22 cellular contexts compared by ENCODE assay signal in genomic region chr4:138659640-138660325, GRCh38.
DNase-seq lines count a peak whose midpoint lies in the region; ATAC-seq, FAIRE-seq and TF ChIP-seq lines count a peak whose summit lies in the region.
"Had no signal": no experiment of that assay in that cellular context is flagged by ENCODE, and none has a peak within 500 bp of the region (broad histone marks: within the 10 kb centered on the region; RNA-seq: fewer than 3 reads in every experiment).

No MANE protein-coding gene starts in this region.

- H3K4ac ChIP-seq in mesenchymal stem cell (ENCODE audit: low read depth in 1 of 2, low read length in 2 of 2): no peak overlapping the region

- peak overlapping the region; percentile 70 for H2AFZ ChIP-seq in K562 (ENCODE audit: low read depth, low read length)
- no peak overlapping the region for H2AFZ ChIP-seq in mesenchymal stem cell (ENCODE audit: low read depth, low read length)
- H2AFZ ChIP-seq: hepatocyte had no signal

- H4K20me1 ChIP-seq in K562 (replicated peaks; ENCODE audit: control insufficient read depth, insufficient read depth, low read length): no peaks in the 10 kb centered on the region

- ATAC-seq in K562: no peak
- ATAC-seq in heart right ventricle: no peak
- no peak for ATAC-seq in activated T-helper 17 cell treated with anti-CD3 and anti-CD28 coated beads, Interleukin-2, amount 50 U/mL, for 72 hours (replicated peaks)
- ATAC-seq: activated CD8-positive, alpha-beta T cell treated with anti-CD3 and anti-CD28 coated beads, Interleukin-2, amount 10 ng/mL, durations not matched to agents 7 days and 5 days; left lobe of liver; pancreas had no signal

- DNase-seq in ELR (ENCODE audit: low read depth): peak; percentile 65
- DNase-seq in M059J (ENCODE audit: low read depth): peak; percentile 68
- DNase-seq in K562 (ENCODE audit: extremely low read depth in 1 of 4, low spot score in 3 of 4): no peak
- no peak for DNase-seq in mesenchymal stem cell
- DNase-seq in heart right ventricle: no peak
- no peak for DNase-seq in Kasumi-1 (lab: John Stamatoyannopoulos, UW)
- DNase-seq in midbrain (lab: John Stamatoyannopoulos, UW): no peak
- DNase-seq: activated CD8-positive, alpha-beta T cell treated with anti-CD3 and anti-CD28 coated beads, Interleukin-2, amount 10 ng/mL, durations not matched to agents 7 days and 5 days; CD4-positive, alpha-beta memory T cell; DND-41; effector memory CD4-positive, alpha-beta T cell; KBM-7; NCI-H1092 treated with DMSO at 0.1 percent for 48 hours; pancreas; SIG-M5; stimulated activated CD4-positive, alpha-beta T cell treated with anti-CD3 and anti-CD28 coated beads, Interleukin-4, amount 100 ng/mL, for 24 hours; stimulated activated CD8-positive, alpha-beta memory T cell treated with anti-CD3 and anti-CD28 coated beads, Interleukin-4, amount 100 ng/mL, for 48 hours; WERI-Rb-1 had no signal

- H3K36me3 ChIP-seq in K562 (ENCODE audit: control insufficient read depth, insufficient read depth, low read length) (no peaks in the 10 kb centered on the region), mesenchymal stem cell (ENCODE audit: control insufficient read depth in 1 of 2, insufficient read depth in 2 of 2, low read depth in 1 of 2, low read length in 2 of 2) (no peaks in the 10 kb centered on the region), heart right ventricle (no peaks in the 10 kb centered on the region)
- H3K36me3 ChIP-seq: pancreas, WERI-Rb-1 had no signal

- BruUV-seq in K562 (replicated peaks; lab: Mats Ljungman, UMichigan): no TSS peak

- no peak overlapping the region for H2BK12ac ChIP-seq in mesenchymal stem cell (ENCODE audit: low read length in 2 of 2)

- no peak overlapping the region for H3K27ac Mint-ChIP-seq in activated T-helper 17 cell treated with anti-CD3 and anti-CD28 coated beads, Interleukin-2, amount 50 U/mL, for 72 hours
- H3K27ac Mint-ChIP-seq: activated CD8-positive, alpha-beta T cell treated with anti-CD3 and anti-CD28 coated beads, Interleukin-2, amount 10 ng/mL, durations not matched to agents 7 days and 5 days; CD4-positive, alpha-beta memory T cell; T-helper 1 cell treated with Interleukin-12 subunit alpha and Interleukin-12 subunit beta and Interleukin-4 antibody, amounts not matched to agents 30 μg/mL and 1 μg/mL, for 36 hours had no signal

- no peak overlapping the region for H3K4me3 Mint-ChIP-seq in activated T-helper 17 cell treated with anti-CD3 and anti-CD28 coated beads, Interleukin-2, amount 50 U/mL, for 72 hours
- H3K4me3 Mint-ChIP-seq: activated CD8-positive, alpha-beta T cell treated with anti-CD3 and anti-CD28 coated beads, Interleukin-2, amount 10 ng/mL, durations not matched to agents 7 days and 5 days; CD4-positive, alpha-beta memory T cell; T-helper 1 cell treated with Interleukin-12 subunit alpha and Interleukin-12 subunit beta and Interleukin-4 antibody, amounts not matched to agents 30 μg/mL and 1 μg/mL, for 36 hours had no signal

- H4K91ac ChIP-seq in mesenchymal stem cell (ENCODE audit: low read length): no peak overlapping the region

- H3K79me2 ChIP-seq in K562 (ENCODE audit: control insufficient read depth, insufficient read depth, low read length): no peaks in the 10 kb centered on the region
- H3K79me2 ChIP-seq: hepatocyte had no signal

- no peak overlapping the region for H2BK15ac ChIP-seq in mesenchymal stem cell (ENCODE audit: low read depth, poor library complexity, severe bottlenecking)

- no peak overlapping the region for H2BK5ac ChIP-seq in mesenchymal stem cell (ENCODE audit: low read depth, low read length, poor library complexity, severe bottlenecking)

- POLR2A ChIA-PET in K562 (lab: Yijun Ruan, JAX): no interaction called here

- H3K14ac ChIP-seq in mesenchymal stem cell (ENCODE audit: low read length in 2 of 2): no peak overlapping the region

- TF ChIP-seq EP300 in K562 (IDR thresholded peaks at IDR 0.05; ENCODE audit: low read length): no peak

- TF ChIP-seq POLR2A in K562 (conservative IDR thresholded peaks at IDR 0.05): no peak

- H3K4me3 ChIP-seq in K562 (no peak overlapping the region), mesenchymal stem cell (ENCODE audit: insufficient read depth in 1 of 2, low read depth in 1 of 2, low read length in 2 of 2) (no peak overlapping the region), heart right ventricle (no peak overlapping the region)
- H3K4me3 ChIP-seq: hepatocyte, pancreas had no signal

- H3K18ac ChIP-seq in mesenchymal stem cell (ENCODE audit: low read depth in 1 of 2, low read length in 2 of 2): no peak overlapping the region

- H3K9ac ChIP-seq in K562 (ENCODE audit: insufficient read depth in 1 of 2, low read depth in 2 of 2, low read length in 2 of 2): peak overlapping the region in 1 of 2 experiments; percentile 62; a peak in 1 of 4 replicates
- no peak overlapping the region for H3K9ac ChIP-seq in mesenchymal stem cell (ENCODE audit: low read length)

- H3K4me1 ChIP-seq in K562 (replicated peaks in 1 of 2; ENCODE audit: control insufficient read depth in 2 of 2, insufficient read depth in 2 of 2, low read length in 2 of 2) (peaks cover 0 to 10% of the 10 kb centered on the region in 2 experiments; a peak in 2 of 5 replicates), mesenchymal stem cell (ENCODE audit: control insufficient read depth, insufficient read depth, low read depth, low read length) (peaks cover 9% of the 10 kb centered on the region), heart right ventricle (peaks cover 0 to 7% (median 0%) of the 10 kb centered on the region in 9 donors)
- H3K4me1 ChIP-seq: pancreas had no signal

- H4K8ac ChIP-seq in mesenchymal stem cell (ENCODE audit: low read length): no peak overlapping the region

- intact Hi-C loops in K562 (cut with micrococcal nuclease): no loop called here
- intact Hi-C loops in heart right ventricle (cut with DNase I): loop anchor here in 1 of 10 donors (10.0 kb wide), 1 partner anchor 465 kb away; no protein-coding TSS in a partner anchor

- peaks cover 3% of the 10 kb centered on the region for H3K27me3 Mint-ChIP-seq in activated T-helper 17 cell treated with anti-CD3 and anti-CD28 coated beads, Interleukin-2, amount 50 U/mL, for 72 hours

- H3K9me3 ChIP-seq in K562 (replicated peaks; ENCODE audit: control insufficient read depth, insufficient read depth, low read depth, low read length) (no peaks in the 10 kb centered on the region), mesenchymal stem cell (ENCODE audit: control insufficient read depth, low read length) (no peaks in the 10 kb centered on the region), heart right ventricle (no peaks in the 10 kb centered on the region)
- H3K9me3 ChIP-seq: pancreas had no signal

- H2AK5ac ChIP-seq in mesenchymal stem cell (ENCODE audit: low read length, severe bottlenecking): peak overlapping the region; percentile 69

- no peak overlapping the region for H3K4me2 ChIP-seq in K562 (ENCODE audit: insufficient read depth, low read length)
- H3K4me2 ChIP-seq in mesenchymal stem cell (ENCODE audit: low read length, poor library complexity, severe bottlenecking): no peak overlapping the region
- H3K4me2 ChIP-seq: hepatocyte had no signal

- TF ChIP-seq CTCF in K562 (IDR thresholded peaks at IDR 0.05 in 2 of 3, conservative IDR thresholded peaks at IDR 0.05 in 1 of 3; ENCODE audit: insufficient read depth in 2 of 3, low read depth in 1 of 3, low read length in 3 of 3): no peak
- TF ChIP-seq CTCF in heart right ventricle (IDR thresholded peaks at IDR 0.05): no peak

- CTCF ChIA-PET in K562 (lab: Yijun Ruan, JAX; ENCODE audit: low intra/inter-chr PET ratio): no interaction called here

- no peaks in the 10 kb centered on the region for H3K27me3 ChIP-seq in K562 (ENCODE audit: control insufficient read depth in 2 of 2, insufficient read depth in 2 of 2, low read length in 2 of 2)
- no peaks in the 10 kb centered on the region for H3K27me3 ChIP-seq in mesenchymal stem cell (ENCODE audit: control insufficient read depth in 1 of 2, insufficient read depth in 1 of 2, low read length in 2 of 2)
- H3K27me3 ChIP-seq in heart right ventricle: no peaks in the 10 kb centered on the region
- H3K27me3 ChIP-seq: hepatocyte, pancreas had no signal

- H3K36me3 Mint-ChIP-seq in activated T-helper 17 cell treated with anti-CD3 and anti-CD28 coated beads, Interleukin-2, amount 50 U/mL, for 72 hours (ENCODE audit: low read depth): no peaks in the 10 kb centered on the region
- H3K36me3 Mint-ChIP-seq: CD4-positive, alpha-beta memory T cell had no signal

- 34% methylated on average over 6 of the region's 6 CpGs for WGBS in K562 (ENCODE audit: insufficient coverage, low coverage, missing lambda C conversion rate)
- WGBS in mesenchymal stem cell: 80% methylated on average over 6 of the region's 6 CpGs
- 93 to 95% methylated on average over 6 of the region's 6 CpGs for WGBS in heart right ventricle, 2 donors

- H3K9me1 ChIP-seq in K562 (ENCODE audit: control insufficient read depth, insufficient read depth, low read length): no peaks in the 10 kb centered on the region

- in situ Hi-C loops in K562 (cut with MboI): no loop called here

- H3K23ac ChIP-seq in mesenchymal stem cell (ENCODE audit: low read length in 2 of 2): no peak overlapping the region

- TF ChIP-seq RAD21 in K562 (CRISPR knock-in tag; conservative IDR thresholded peaks at IDR 0.05 in 1 of 2, IDR thresholded peaks at IDR 0.05 in 1 of 2): no peak

- FAIRE-seq in K562 (lab: Jason Lieb, UNC): no peak
- FAIRE-seq: pancreas had no signal

- no peaks in the 10 kb centered on the region for H3K4me1 Mint-ChIP-seq in activated T-helper 17 cell treated with anti-CD3 and anti-CD28 coated beads, Interleukin-2, amount 50 U/mL, for 72 hours
- H3K4me1 Mint-ChIP-seq: CD4-positive, alpha-beta memory T cell had no signal

- H3K79me1 ChIP-seq in mesenchymal stem cell (replicated peaks; ENCODE audit: low read length, poor library complexity, severe bottlenecking): no peaks in the 10 kb centered on the region

- H3K9me3 Mint-ChIP-seq in activated T-helper 17 cell treated with anti-CD3 and anti-CD28 coated beads, Interleukin-2, amount 50 U/mL, for 72 hours: no peaks in the 10 kb centered on the region
- H3K9me3 Mint-ChIP-seq: T-helper 1 cell treated with Interleukin-12 subunit alpha and Interleukin-12 subunit beta and Interleukin-4 antibody, amounts not matched to agents 30 μg/mL and 1 μg/mL, for 36 hours had no signal

- H3K27ac ChIP-seq in K562 (ENCODE audit: extremely low read depth, low read depth, low read length) (no peak overlapping the region), mesenchymal stem cell (ENCODE audit: low read length, poor library complexity, severe bottlenecking) (no peak overlapping the region), heart right ventricle (no peak overlapping the region)
- H3K27ac ChIP-seq: hepatocyte, pancreas, WERI-Rb-1 had no signal

- no peak overlapping the region for H2BK120ac ChIP-seq in mesenchymal stem cell (ENCODE audit: low read depth, low read length)

TF ChIP-seq in K562, 482 proteins besides CTCF, POLR2A, EP300 and RAD21:
- TF ChIP-seq HDGF (IDR thresholded peaks at IDR 0.05): no peak
- TF ChIP-seq L3MBTL2 (IDR thresholded peaks at IDR 0.05): no peak
- TF ChIP-seq NFE2 (IDR thresholded peaks at IDR 0.05; ENCODE audit: low read depth): peak; percentile 51
- TF ChIP-seq MAFG (tag; conservative IDR thresholded peaks at IDR 0.05): 0 out of 2 replicates have a peak, but pooled peaks have one; percentile 13

Comparison
In these comparisons a context has a peak if more than half of its experiments do, and no peak if none do; other contexts are left out.
1. DNase-seq: peak in ELR (single experiment) and M059J (single experiment); none in K562 (0 of 4), mesenchymal stem cell (single experiment), heart right ventricle (0 of 2), Kasumi-1 (0 of 2) and midbrain (single experiment).